Comparison of ENCODE assay signal across 1 cellular context in the genomic region with DNA sequence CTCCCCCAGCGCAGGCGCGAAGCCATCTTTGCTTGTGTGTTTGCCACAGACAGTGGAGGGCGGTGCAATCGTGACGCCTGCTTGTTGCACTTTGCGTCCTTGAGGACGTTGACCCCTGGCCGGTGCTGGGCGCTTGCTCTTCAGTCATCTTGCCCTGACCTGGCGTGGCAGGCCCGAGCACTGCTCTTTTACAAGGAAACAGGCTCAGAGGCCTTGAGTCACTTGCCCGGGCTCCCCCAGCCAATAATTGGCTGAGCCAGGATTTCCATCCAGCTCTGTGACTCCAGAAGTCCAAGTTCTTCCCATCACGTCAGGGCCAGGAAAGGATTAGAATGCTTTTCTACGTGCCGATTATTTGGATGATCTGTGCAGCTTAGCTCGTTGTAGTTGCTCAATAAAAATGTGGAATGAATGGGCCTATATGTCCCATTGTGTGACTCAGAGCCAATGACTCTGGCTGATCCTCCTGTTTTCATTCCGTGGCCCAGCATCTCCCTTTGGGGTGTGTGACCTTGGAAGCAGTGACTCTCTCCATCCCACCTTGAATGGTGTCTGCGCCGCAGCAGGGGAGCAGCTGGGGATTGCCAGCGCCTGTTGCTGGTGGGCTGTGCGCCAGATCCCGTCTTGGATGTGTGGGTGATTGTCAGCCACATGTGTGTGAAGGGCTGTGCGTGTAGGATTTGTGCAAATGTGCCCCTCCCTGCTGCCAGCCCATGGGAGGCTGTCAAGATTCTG.
TF ChIP-seq lines count a peak whose summit lies in the region.

No MANE protein-coding gene starts in this region.

TF ChIP-seq in HepG2, 621 proteins besides CTCF, POLR2A, EP300 and RAD21 (continued from another document and continues in another):
- TF ChIP-seq, protein P1, sequence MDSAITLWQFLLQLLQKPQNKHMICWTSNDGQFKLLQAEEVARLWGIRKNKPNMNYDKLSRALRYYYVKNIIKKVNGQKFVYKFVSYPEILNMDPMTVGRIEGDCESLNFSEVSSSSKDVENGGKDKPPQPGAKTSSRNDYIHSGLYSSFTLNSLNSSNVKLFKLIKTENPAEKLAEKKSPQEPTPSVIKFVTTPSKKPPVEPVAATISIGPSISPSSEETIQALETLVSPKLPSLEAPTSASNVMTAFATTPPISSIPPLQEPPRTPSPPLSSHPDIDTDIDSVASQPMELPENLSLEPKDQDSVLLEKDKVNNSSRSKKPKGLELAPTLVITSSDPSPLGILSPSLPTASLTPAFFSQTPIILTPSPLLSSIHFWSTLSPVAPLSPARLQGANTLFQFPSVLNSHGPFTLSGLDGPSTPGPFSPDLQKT (CRISPR knock-in tag; IDR thresholded peaks at IDR 0.05; ENCODE audit: borderline replicate concordance), result no peak
- no peak for TF ChIP-seq PCBP1 (IDR thresholded peaks at IDR 0.05; ENCODE audit: borderline replicate concordance, low read depth, low read length)
- TF ChIP-seq ZNF737 (CRISPR knock-in tag; IDR thresholded peaks at IDR 0.05; ENCODE audit: borderline replicate concordance), result no peak
- TF ChIP-seq MLX (CRISPR knock-in tag; IDR thresholded peaks at IDR 0.05), result peak; percentile 63; the same call in 1 of the 2 replicates
- no peak for TF ChIP-seq NFKBIZ (CRISPR knock-in tag; IDR thresholded peaks at IDR 0.05)
- TF ChIP-seq ZNF615 (CRISPR knock-in tag; IDR thresholded peaks at IDR 0.05; ENCODE audit: borderline replicate concordance), result no peak
- peak; percentile 87 for TF ChIP-seq ZNF280D (CRISPR knock-in tag; IDR thresholded peaks at IDR 0.05)
- TF ChIP-seq ATF6 (CRISPR knock-in tag; conservative IDR thresholded peaks at IDR 0.05), result no peak
- TF ChIP-seq MXD1 (CRISPR knock-in tag; IDR thresholded peaks at IDR 0.05), result no peak
- TF ChIP-seq CEBPG (CRISPR knock-in tag; IDR thresholded peaks at IDR 0.05), result peak; percentile 79
- TF ChIP-seq ZSCAN5A (CRISPR knock-in tag; IDR thresholded peaks at IDR 0.05; ENCODE audit: borderline replicate concordance), result no peak
- TF ChIP-seq PATZ1 (CRISPR knock-in tag; IDR thresholded peaks at IDR 0.05), result peak; percentile 90
- peak; percentile 67 for TF ChIP-seq FOSL2 (CRISPR knock-in tag; IDR thresholded peaks at IDR 0.05)
- TF ChIP-seq ZNF788 (CRISPR knock-in tag; IDR thresholded peaks at IDR 0.05; ENCODE audit: borderline replicate concordance), result peak; percentile 79; the same call in 1 of the 2 replicates
- TF ChIP-seq ZBED4 (CRISPR knock-in tag; IDR thresholded peaks at IDR 0.05; ENCODE audit: borderline replicate concordance), result 0 out of 2 replicates have a peak, but pooled peaks have one; percentile 2
- TF ChIP-seq HOXA9 (CRISPR knock-in tag; IDR thresholded peaks at IDR 0.05; ENCODE audit: borderline replicate concordance), result no peak
- TF ChIP-seq, protein P2, sequence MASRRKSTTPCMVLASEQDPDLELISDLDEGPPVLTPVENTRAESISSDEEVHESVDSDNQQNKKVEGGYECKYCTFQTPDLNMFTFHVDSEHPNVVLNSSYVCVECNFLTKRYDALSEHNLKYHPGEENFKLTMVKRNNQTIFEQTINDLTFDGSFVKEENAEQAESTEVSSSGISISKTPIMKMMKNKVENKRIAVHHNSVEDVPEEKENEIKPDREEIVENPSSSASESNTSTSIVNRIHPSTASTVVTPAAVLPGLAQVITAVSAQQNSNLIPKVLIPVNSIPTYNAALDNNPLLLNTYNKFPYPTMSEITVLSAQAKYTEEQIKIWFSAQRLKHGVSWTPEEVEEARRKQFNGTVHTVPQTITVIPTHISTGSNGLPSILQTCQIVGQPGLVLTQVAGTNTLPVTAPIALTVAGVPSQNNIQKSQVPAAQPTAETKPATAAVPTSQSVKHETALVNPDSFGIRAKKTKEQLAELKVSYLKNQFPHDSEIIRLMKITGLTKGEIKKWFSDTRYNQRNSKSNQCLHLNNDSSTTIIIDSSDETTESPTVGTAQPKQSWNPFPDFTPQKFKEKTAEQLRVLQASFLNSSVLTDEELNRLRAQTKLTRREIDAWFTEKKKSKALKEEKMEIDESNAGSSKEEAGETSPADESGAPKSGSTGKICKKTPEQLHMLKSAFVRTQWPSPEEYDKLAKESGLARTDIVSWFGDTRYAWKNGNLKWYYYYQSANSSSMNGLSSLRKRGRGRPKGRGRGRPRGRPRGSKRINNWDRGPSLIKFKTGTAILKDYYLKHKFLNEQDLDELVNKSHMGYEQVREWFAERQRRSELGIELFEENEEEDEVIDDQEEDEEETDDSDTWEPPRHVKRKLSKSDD (CRISPR knock-in tag; IDR thresholded peaks at IDR 0.05; ENCODE audit: low read depth), result peak; percentile 90
- no peak for TF ChIP-seq SYNCRIP (IDR thresholded peaks at IDR 0.05; ENCODE audit: insufficient read depth, low read depth, low read length)
- peak; percentile 87; the same call in 1 of the 2 replicates for TF ChIP-seq ZNF343 (CRISPR knock-in tag; IDR thresholded peaks at IDR 0.05)
- TF ChIP-seq NFAT5 (CRISPR knock-in tag; IDR thresholded peaks at IDR 0.05), result no peak
- peak; percentile 100 for TF ChIP-seq RXRA (CRISPR knock-in tag; IDR thresholded peaks at IDR 0.05)
- no peak for TF ChIP-seq FOXP1 (IDR thresholded peaks at IDR 0.05)
- TF ChIP-seq FOXP1 (CRISPR knock-in tag; IDR thresholded peaks at IDR 0.05), result peak; percentile 90
